Comparison of ENCODE assay signal across 17 cellular contexts in genomic region chr9:99816392-99816791, GRCh38. TPM values are rescaled to one million over a fixed set of nuclear protein-coding genes. Genes with fewer than 3 reads are reported as not detected.
DNase-seq lines count a peak whose midpoint lies in the region; ATAC-seq and TF ChIP-seq lines count a peak whose summit lies in the region.
"Had no signal": no experiment of that assay in that cellular context is flagged by ENCODE, and none has a peak within 500 bp of the region (broad histone marks: within the 10 kb centered on the region; RNA-seq: fewer than 3 reads in every experiment).

No MANE protein-coding gene starts in this region.

- H3K4me3 Mint-ChIP-seq in T-helper 17 cell (no peak overlapping the region), brain (peak overlapping the region in 3 of 5 experiments; percentile 10 to 15 (median 10))
- H3K4me3 Mint-ChIP-seq in stimulated activated naive B cell treated with anti-CD40 and anti-IgM and Interleukin-4, amounts not matched to agents 10 μg/mL and 1 μg/mL and 100 μg/mL, for 72 hours = no peak overlapping the region
- H3K4me3 Mint-ChIP-seq: B cell, GM23338, H9 had no signal

- in situ Hi-C loops in brain microvascular endothelial cell (cut with HindIII; ENCODE audit: low pct_ligation_motif_present, low sequenced_read_pairs) = no loop called here

- H3K4me3 ChIP-seq in brain microvascular endothelial cell (ENCODE audit: low read depth, low read length) = no peak overlapping the region
- H3K4me3 ChIP-seq: GM12878, GM23338 had no signal

- H3K27ac Mint-ChIP-seq in T-helper 17 cell = peak overlapping the region; percentile 99
- no peak overlapping the region for H3K27ac Mint-ChIP-seq in brain
- peak overlapping the region; percentile 38 for H3K27ac Mint-ChIP-seq in stimulated activated naive B cell treated with anti-CD40 and anti-IgM and Interleukin-4, amounts not matched to agents 10 μg/mL and 1 μg/mL and 100 μg/mL, for 72 hours
- H3K27ac Mint-ChIP-seq: B cell, GM23338, H9 had no signal

- H3K27me3 Mint-ChIP-seq in T-helper 17 cell (peaks cover 19% of the 10 kb centered on the region), brain (peaks cover 6% of the 10 kb centered on the region)
- H3K27me3 Mint-ChIP-seq in stimulated activated naive B cell treated with anti-CD40 and anti-IgM and Interleukin-4, amounts not matched to agents 10 μg/mL and 1 μg/mL and 100 μg/mL, for 72 hours = no peaks in the 10 kb centered on the region
- H3K27me3 Mint-ChIP-seq: B cell had no signal

- no peaks in the 10 kb centered on the region for H3K36me3 ChIP-seq in brain microvascular endothelial cell (replicated peaks)

- peaks cover 0 to 6% (median 0%) of the 10 kb centered on the region in 5 experiments for H3K9me3 Mint-ChIP-seq in brain
- H3K9me3 Mint-ChIP-seq in stimulated activated naive B cell treated with anti-CD40 and anti-IgM and Interleukin-4, amounts not matched to agents 10 μg/mL and 1 μg/mL and 100 μg/mL, for 72 hours = no peaks in the 10 kb centered on the region
- H3K9me3 Mint-ChIP-seq: CD4-positive, alpha-beta T cell; GM23338; H9 had no signal

- TF ChIP-seq CTCF in brain (conservative IDR thresholded peaks at IDR 0.05) (no peak), brain microvascular endothelial cell (IDR thresholded peaks at IDR 0.05; ENCODE audit: low read depth, low read length, missing control alignments) (no peak)

- no peak overlapping the region for H3K27ac ChIP-seq in brain microvascular endothelial cell
- H3K27ac ChIP-seq: HL-60 had no signal

- ATAC-seq in T-helper 17 cell = no peak
- no peak for ATAC-seq in stimulated activated naive B cell treated with anti-CD40 and anti-IgM and Interleukin-4, amounts not matched to agents 10 μg/mL and 1 μg/mL and 100 μg/mL, for 72 hours (replicated peaks)
- ATAC-seq in HG02678 (IDR thresholded peaks at IDR 0.05; ENCODE audit: unreplicated experiment) = no peak
- ATAC-seq: GM12878, GM23338 had no signal

- no peaks in the 10 kb centered on the region for H3K36me3 Mint-ChIP-seq in T-helper 17 cell (ENCODE audit: low read depth)
- peaks cover 9% of the 10 kb centered on the region for H3K36me3 Mint-ChIP-seq in brain
- H3K36me3 Mint-ChIP-seq in stimulated activated naive B cell treated with anti-CD40 and anti-IgM and Interleukin-4, amounts not matched to agents 10 μg/mL and 1 μg/mL and 100 μg/mL, for 72 hours = peaks cover 9 to 18% of the 10 kb centered on the region in 2 donors

- peaks cover 22% of the 10 kb centered on the region for H3K4me1 Mint-ChIP-seq in T-helper 17 cell
- H3K4me1 Mint-ChIP-seq in brain = peaks cover 58% of the 10 kb centered on the region
- H3K4me1 Mint-ChIP-seq in stimulated activated naive B cell treated with anti-CD40 and anti-IgM and Interleukin-4, amounts not matched to agents 10 μg/mL and 1 μg/mL and 100 μg/mL, for 72 hours = peaks cover 31 to 41% of the 10 kb centered on the region in 2 donors

- DNase-seq in stimulated activated CD4-positive, alpha-beta T cell treated with anti-CD3 and anti-CD28 coated beads, Interleukin-15, amount 100 ng/mL, for 24 hours = peak; percentile 7
- no peak for DNase-seq in stimulated activated CD4-positive, alpha-beta T cell treated with anti-CD3 and anti-CD28 coated beads, Interleukin-12 subunit alpha, Interleukin-12 subunit beta, amount 100 ng/mL, for 4 hours
- DNase-seq in T-helper 17 cell (no peak), brain microvascular endothelial cell (no peak)
- no peak for DNase-seq in stimulated activated naive B cell treated with anti-CD40 and anti-IgM and Interleukin-4, amounts not matched to agents 10 μg/mL and 1 μg/mL and 100 μg/mL, for 72 hours
- DNase-seq: C1 segment of cervical spinal cord; Calu3; CD4-positive, alpha-beta T cell; DMS 273 treated with DMSO at 0.1 percent for 48 hours; H9 had no signal

- no peaks in the 10 kb centered on the region for H3K9me3 ChIP-seq in T-helper 17 cell (ENCODE audit: control insufficient read depth, low read length, poor library complexity, severe bottlenecking)

- H3K27me3 ChIP-seq in brain microvascular endothelial cell (replicated peaks) = no peaks in the 10 kb centered on the region

RNA-seq across cellular contexts. Expression of gene NR4A3, which starts 5.3 kb away (rescaled TPM):
- 10 to 100 TPM; 48.2 to 51.3 TPM for total RNA-seq in T-helper 17 cell
- 1.0 TPM for polyA plus RNA-seq in brain (ENCODE audit: insufficient read depth, low read depth, low replicate concordance)
- total RNA-seq: G401 had no signal

Comparison
In these comparisons a context has a peak if more than half of its experiments do, and no peak if none do; other contexts are left out.
1. H3K27ac Mint-ChIP-seq: peak in T-helper 17 cell (single experiment) and stimulated activated naive B cell treated with anti-CD40 and anti-IgM and Interleukin-4, amounts not matched to agents 10 μg/mL and 1 μg/mL and 100 μg/mL, for 72 hours (single experiment); none in brain (0 of 5).
2. H3K4me3 Mint-ChIP-seq: peak in brain (3 of 5); none in T-helper 17 cell (single experiment) and stimulated activated naive B cell treated with anti-CD40 and anti-IgM and Interleukin-4, amounts not matched to agents 10 μg/mL and 1 μg/mL and 100 μg/mL, for 72 hours (0 of 2).